Comparison of ENCODE assay signal across 26 cellular contexts in the genomic region with DNA sequence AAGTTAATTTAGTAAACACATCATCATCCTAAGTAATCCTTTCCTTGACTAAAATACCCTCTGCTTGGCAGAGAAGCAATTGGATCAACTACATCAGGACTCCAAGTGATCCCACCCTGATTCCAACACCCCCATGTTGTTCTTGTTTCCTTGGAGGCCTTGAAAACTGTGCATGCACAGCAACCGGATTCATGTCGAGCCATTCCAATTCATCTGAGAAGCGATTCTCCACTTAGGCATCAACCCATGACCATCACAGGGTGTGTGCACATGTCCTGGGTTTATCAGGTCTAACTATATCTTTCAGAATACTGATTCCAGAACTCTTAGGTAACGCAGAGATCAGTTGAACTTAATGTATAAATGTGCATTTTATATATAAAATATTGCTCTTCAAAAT.
"Had no signal": no experiment of that assay in that cellular context is flagged by ENCODE, and none has a peak within 500 bp of the region (broad histone marks: within the 10 kb centered on the region; RNA-seq: fewer than 3 reads in every experiment).

No MANE protein-coding gene starts in this region.

- H3K36me3 ChIP-seq: gastroesophageal sphincter, heart left ventricle, ovary, prostate gland, right atrium auricular region, thoracic aorta had no signal

- H3K79me2 ChIP-seq: hepatocyte had no signal

- H3K4me3 ChIP-seq: gastroesophageal sphincter, heart left ventricle, hepatocyte, ovary, prostate gland, right atrium auricular region, smooth muscle cell, thoracic aorta had no signal

- H3K4me1 ChIP-seq: gastroesophageal sphincter, heart left ventricle, prostate gland, right atrium auricular region had no signal

- H3K27ac ChIP-seq: epithelial cell of prostate, gastroesophageal sphincter, heart left ventricle, hepatocyte, ovary, prostate gland, right atrium auricular region, thoracic aorta had no signal

- DNase-seq: cerebellar nuclear complex; effector CD8-positive, alpha-beta T cell; endodermal cell; foreskin fibroblast; heart left ventricle; kidney; mesendoderm; natural killer cell; occipital lobe; ovary; stimulated activated CD4-positive, alpha-beta T cell treated with anti-CD3 and anti-CD28 coated beads, Interleukin-12 subunit alpha, Interleukin-12 subunit beta, amount 100 ng/mL, for 4 hours; stimulated activated CD4-positive, alpha-beta T cell treated with anti-CD3 and anti-CD28 coated beads, Interleukin-1b, Interleukin-23, amount 100 ng/mL, for 48 hours; stimulated activated CD4-positive, alpha-beta T cell treated with anti-CD3 and anti-CD28 coated beads, Interleukin-4, amount 100 ng/mL, for 1 hour; stimulated activated CD8-positive, alpha-beta memory T cell treated with anti-CD3 and anti-CD28 coated beads, Interleukin-4, amount 100 ng/mL, for 48 hours; stimulated activated naive CD4-positive, alpha-beta T cell; stimulated activated naive CD8-positive, alpha-beta T cell treated with anti-CD3 and anti-CD28 coated beads, Interleukin-15, amount 100 ng/mL, for 72 hours had no signal

- H2AFZ ChIP-seq: hepatocyte had no signal

- ATAC-seq: esophagus mucosa; gastroesophageal sphincter; heart left ventricle; left lobe of liver; natural killer cell; sciatic nerve; stimulated activated naive CD8-positive, alpha-beta T cell treated with anti-CD3 and anti-CD28 coated beads, Interleukin-15, amount 100 ng/mL, for 72 hours had no signal

- H3K4me2 ChIP-seq: hepatocyte, smooth muscle cell had no signal

- H3K9me3 ChIP-seq: gastroesophageal sphincter, ovary, prostate gland, right atrium auricular region, thoracic aorta had no signal

- H3K27me3 ChIP-seq: gastroesophageal sphincter, heart left ventricle, hepatocyte, ovary, right atrium auricular region had no signal
